In the genomic region with DNA sequence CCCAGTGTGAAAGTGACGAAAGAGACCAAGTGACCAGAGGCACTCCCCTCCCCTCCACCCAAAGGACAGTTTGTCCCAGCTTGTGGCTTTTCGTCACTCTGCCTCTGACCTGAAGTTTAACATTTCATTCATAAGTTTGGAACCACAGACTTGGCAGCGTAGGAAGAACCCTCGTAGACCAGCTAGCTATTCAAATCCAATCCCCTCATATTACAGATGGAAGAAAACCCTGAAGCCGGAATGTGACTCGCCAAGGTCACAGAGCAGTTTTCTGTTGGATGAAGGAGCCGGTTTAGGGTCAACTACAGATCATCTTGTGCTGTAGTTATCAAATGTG, we compare ENCODE assay signal across 10 cellular contexts. TPM values are rescaled to one million over a fixed set of nuclear protein-coding genes. Genes with fewer than 3 reads are reported as not detected.
DNase-seq lines count a peak whose midpoint lies in the region; TF ChIP-seq lines count a peak whose summit lies in the region.
"Had no signal": no experiment of that assay in that cellular context is flagged by ENCODE, and none has a peak within 500 bp of the region (broad histone marks: within the 10 kb centered on the region; RNA-seq: fewer than 3 reads in every experiment).

No MANE protein-coding gene starts in this region.

- H3K27ac Mint-ChIP-seq in mesothelial cell of epicardium: peak overlapping the region; percentile 79

- H3K27me3 ChIP-seq in SJSA1 (replicated peaks) (no peaks in the 10 kb centered on the region), esophagus squamous epithelium (no peaks in the 10 kb centered on the region), transverse colon (no peaks in the 10 kb centered on the region)

- WGBS in esophagus squamous epithelium, 2 donors: 48 to 74% methylated on average over 7 of the region's 7 CpGs
- WGBS in transverse colon (ENCODE audit: low coverage in 1 of 2), 2 donors: 88% methylated on average over 7 of the region's 7 CpGs; no CpG with 5 or more reads in 1 of the 2 donors

- no peaks in the 10 kb centered on the region for H3K36me3 ChIP-seq in SJSA1
- H3K36me3 ChIP-seq in esophagus squamous epithelium: no peaks in the 10 kb centered on the region
- H3K36me3 ChIP-seq in transverse colon: no peaks in the 10 kb centered on the region

- H3K4me1 Mint-ChIP-seq in mesothelial cell of epicardium: peaks cover 32% of the 10 kb centered on the region

- H3K9me3 ChIP-seq in SJSA1 (replicated peaks): no peaks in the 10 kb centered on the region
- no peaks in the 10 kb centered on the region for H3K9me3 ChIP-seq in esophagus squamous epithelium
- H3K9me3 ChIP-seq in transverse colon: no peaks in the 10 kb centered on the region

- H3K4me3 ChIP-seq in SJSA1 (no peak overlapping the region), esophagus squamous epithelium (no peak overlapping the region), transverse colon (no peak overlapping the region)

- TF ChIP-seq EP300 in transverse colon (IDR thresholded peaks at IDR 0.05; ENCODE audit: low read depth): peak; percentile 75

- H3K4me1 ChIP-seq in SJSA1 (replicated peaks) (peaks cover 68% of the 10 kb centered on the region), esophagus squamous epithelium (peaks cover 35 to 73% (median 52%) of the 10 kb centered on the region in 3 donors), transverse colon (peaks cover 38 to 79% (median 41%) of the 10 kb centered on the region in 4 donors)

- H3K4me3 Mint-ChIP-seq in mesothelial cell of epicardium: no peak overlapping the region
- H3K4me3 Mint-ChIP-seq: activated CD4-positive, alpha-beta T cell treated with anti-CD3 and anti-CD28 coated beads, Interleukin-2, amount 10 ng/mL, durations not matched to agents 24 days and 14 days had no signal

- TF ChIP-seq POLR2A in esophagus squamous epithelium (IDR thresholded peaks at IDR 0.05) (no peak), transverse colon (IDR thresholded peaks at IDR 0.05) (no peak)

- DNase-seq in SJSA1 (ENCODE audit: low read depth in 1 of 2, low spot score in 2 of 2) (peak in 1 of 2 experiments; percentile 61), esophagus squamous epithelium (lab: John Stamatoyannopoulos, UW) (no peak), mesothelial cell of epicardium (ENCODE audit: low spot score in 2 of 2, unreplicated experiment in 2 of 2) (no peak), transverse colon (no peak), NCI-H1105 treated with DMSO at 0.1 percent for 48 hours (lab: John Stamatoyannopoulos, UW) (no peak), NCI-H748 (lab: John Stamatoyannopoulos, UW; ENCODE audit: unreplicated experiment) (no peak), SIG-M5 (lab: John Stamatoyannopoulos, UW) (no peak), iPS-NIHi11 (ENCODE audit: low spot score) (no peak)
- DNase-seq: activated CD4-positive, alpha-beta T cell treated with anti-CD3 and anti-CD28 coated beads, Interleukin-2, amount 10 ng/mL, durations not matched to agents 24 days and 14 days; amniotic stem cell had no signal

- TF ChIP-seq CTCF in esophagus squamous epithelium (IDR thresholded peaks at IDR 0.05) (no peak), mesothelial cell of epicardium (IDR thresholded peaks at IDR 0.05; ENCODE audit: unreplicated experiment) (no peak), transverse colon (IDR thresholded peaks at IDR 0.05) (no peak)

- intact Hi-C loops in esophagus squamous epithelium (cut with DNase I) (no loop called here), transverse colon (cut with DNase I; ENCODE audit: low total_unique reads) (no loop called here)

- no peaks in the 10 kb centered on the region for H3K36me3 Mint-ChIP-seq in mesothelial cell of epicardium

- in situ Hi-C loops in transverse colon (cut with MboI; ENCODE audit: low pct_ligation_motif_present in 1 of 4, low pct_unique_long_range_greater_than_20kb in 1 of 4, low sequenced_read_pairs in 3 of 4): no loop called here

- H3K27ac ChIP-seq in SJSA1 (peak overlapping the region; percentile 73), esophagus squamous epithelium (peak overlapping the region; percentile 59 to 95 (median 86)), transverse colon (peak overlapping the region; percentile 83 to 97 (median 95))

- no peaks in the 10 kb centered on the region for H3K27me3 Mint-ChIP-seq in mesothelial cell of epicardium (ENCODE audit: low read depth)
- H3K27me3 Mint-ChIP-seq: activated CD4-positive, alpha-beta T cell treated with anti-CD3 and anti-CD28 coated beads, Interleukin-2, amount 10 ng/mL, durations not matched to agents 24 days and 14 days had no signal

- H3K9me3 Mint-ChIP-seq in mesothelial cell of epicardium: no peaks in the 10 kb centered on the region
- H3K9me3 Mint-ChIP-seq: activated CD4-positive, alpha-beta T cell treated with anti-CD3 and anti-CD28 coated beads, Interleukin-2, amount 10 ng/mL, durations not matched to agents 24 days and 14 days had no signal

RNA-seq across cellular contexts. Expression of a gene that starts 3.9 kb away (rescaled TPM):
- total RNA-seq in SJSA1 (2014; rRNA removed; shearing (Covaris generic)): 7.3 and 18.4 TPM in 2 replicates
- 10 to 100 TPM; 22.3 to 32.4 (median 27.0) TPM for total RNA-seq in esophagus squamous epithelium
- 25.6 to 27.2 TPM (median 26.7 TPM) in 3 replicates for total RNA-seq in mesothelial cell of epicardium
- 10 to 100 TPM in 3 of 4 donors, 1 to 10 TPM in 1; 5.6 to 64.7 (median 38.4) TPM for total RNA-seq in transverse colon

RNA-seq across cellular contexts. Expression of a gene that starts 10.8 kb away (rescaled TPM):
- 105 and 107 TPM in 2 replicates for total RNA-seq in SJSA1 (2014; rRNA removed; shearing (Covaris generic))
- total RNA-seq in esophagus squamous epithelium (100 to 1,000 TPM in 3 of 4 donors, 10 to 100 TPM in 1; 88.1 to 174 (median 120) TPM), mesothelial cell of epicardium (44.3 to 46.7 TPM (median 46.7 TPM) in 3 replicates), transverse colon (100 to 1,000 TPM in 2 of 4 donors, 10 to 100 TPM in 2; 60.7 to 140 (median 94.3) TPM)

RNA-seq across cellular contexts. Expression of a gene that starts 19.1 kb away (rescaled TPM):
- not detected in 2 replicates for total RNA-seq in SJSA1 (2014; rRNA removed; shearing (Covaris generic))
- not detected for total RNA-seq in esophagus squamous epithelium
- total RNA-seq in mesothelial cell of epicardium: 0.47 to 0.69 TPM in 2 of 3 replicates, not detected in the other
- under 1 TPM in 1 of 4 donors, not detected in 3; 0.14 TPM for total RNA-seq in transverse colon

RNA-seq across cellular contexts. Expression of a gene that starts 49.1 kb away (rescaled TPM):
- 0.13 and 0.47 TPM in 2 replicates for total RNA-seq in SJSA1 (2014; rRNA removed; shearing (Covaris generic))
- 10 to 100 TPM; 14.1 to 39.3 (median 32.2) TPM for total RNA-seq in esophagus squamous epithelium
- 10.5 to 11.4 TPM (median 11.0 TPM) in 3 replicates for total RNA-seq in mesothelial cell of epicardium
- total RNA-seq in transverse colon: 100 to 1,000 TPM in 1 of 4 donors, 10 to 100 TPM in 3; 74.5 to 122 (median 84.9) TPM

RNA-seq across cellular contexts. Expression of a gene that starts 50.9 kb away (rescaled TPM):
- total RNA-seq in SJSA1 (2014; rRNA removed; shearing (Covaris generic)): 0.50 TPM in 1 of 2 replicates, not detected in the other
- total RNA-seq in esophagus squamous epithelium (under 1 TPM in 2 of 4 donors, not detected in 2; 0.09 to 0.68 TPM), mesothelial cell of epicardium (0.11 TPM in 1 of 3 replicates, not detected in the others), transverse colon (not detected)
